In the genomic region with DNA sequence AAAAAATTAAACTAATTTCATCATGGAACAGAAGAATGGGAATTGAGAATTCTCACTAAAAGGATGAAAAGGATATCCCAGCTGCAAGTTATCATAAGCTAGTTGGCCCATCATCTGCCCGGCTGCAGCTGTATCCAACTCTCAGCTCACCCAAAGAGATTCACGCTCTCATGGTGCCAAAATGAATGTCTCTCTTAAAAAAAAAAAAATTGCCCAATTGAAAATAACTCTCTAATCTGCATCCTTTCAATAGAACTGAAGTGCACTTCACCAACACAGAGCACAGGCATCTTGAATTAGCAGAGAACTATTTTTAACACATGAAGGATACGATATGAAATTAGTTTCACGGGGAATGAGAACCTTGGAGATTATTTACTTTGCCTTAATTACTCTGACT, we compare ENCODE assay signal across 22 cellular contexts. TPM values are rescaled to one million over a fixed set of nuclear protein-coding genes. Genes with fewer than 3 reads are reported as not detected.
DNase-seq lines count a peak whose midpoint lies in the region; ATAC-seq and TF ChIP-seq lines count a peak whose summit lies in the region.
"Had no signal": no experiment of that assay in that cellular context is flagged by ENCODE, and none has a peak within 500 bp of the region (broad histone marks: within the 10 kb centered on the region; RNA-seq: fewer than 3 reads in every experiment).

No MANE protein-coding gene starts in this region.

- peak in 2 of 4 donors; percentile 23 to 61 for ATAC-seq in psoas muscle
- ATAC-seq: natural killer cell treated with Interleukin-12 subunit alpha and Interleukin-12 subunit beta and Interleukin-15 and Interleukin-18, amount 100 ng/mL, for 72 hours; PC-3; stimulated activated naive CD8-positive, alpha-beta T cell treated with anti-CD3 and anti-CD28 coated beads, Interleukin-15, amount 100 ng/mL, for 72 hours; T-cell had no signal

- H3K9me3 ChIP-seq in HEK293 (ENCODE audit: control insufficient read depth, insufficient read depth, low read depth, low read length) (no peaks in the 10 kb centered on the region), cardiac muscle cell (ENCODE audit: low read depth) (no peaks in the 10 kb centered on the region), psoas muscle (no peaks in the 10 kb centered on the region)
- H3K9me3 ChIP-seq: upper lobe of left lung had no signal

- peaks cover 7% of the 10 kb centered on the region for H3K27me3 ChIP-seq in cardiac muscle cell
- H3K27me3 ChIP-seq in psoas muscle (ENCODE audit: insufficient read depth in 3 of 3, low read length in 2 of 3): no peaks in the 10 kb centered on the region
- H3K27me3 ChIP-seq: upper lobe of left lung had no signal

- H3K4me3 Mint-ChIP-seq in MCF 10A (ENCODE audit: unreplicated experiment): no peak overlapping the region
- H3K4me3 Mint-ChIP-seq: activated CD4-positive, alpha-beta T cell treated with anti-CD3 and anti-CD28 coated beads, Interleukin-2, amount 10 ng/mL, durations not matched to agents 24 days and 14 days; CD4-positive, alpha-beta memory T cell; H9; natural killer cell treated with Interleukin-12 subunit alpha and Interleukin-12 subunit beta and Interleukin-15 and Interleukin-18, amount 100 ng/mL, for 72 hours; stimulated activated naive CD8-positive, alpha-beta T cell treated with anti-CD3 and anti-CD28 coated beads, Interleukin-15, amount 100 ng/mL, for 72 hours; T-cell had no signal

- H3K27ac ChIP-seq in HEK293 (ENCODE audit: extremely low read depth, low read depth, low read length) (no peak overlapping the region), cardiac muscle cell (no peak overlapping the region), psoas muscle (no peak overlapping the region)
- H3K27ac ChIP-seq: coronary artery, parathyroid adenoma, skin epidermis, upper lobe of left lung had no signal

- in situ Hi-C loops in G401 (cut with HindIII; ENCODE audit: low sequenced_read_pairs): no loop called here

- CTCF ChIA-PET in HEK293 (lab: Yijun Ruan, JAX): interaction anchor here (1.2 kb wide), 1 partner anchor 48 kb away, joined by 3 read pairs; no protein-coding TSS in a partner anchor
- CTCF ChIA-PET in MCF 10A (lab: Yijun Ruan, JAX): interaction anchor here (0.6 to 1.0 kb wide), 3 partner anchors 20 to 449 kb away, joined by 3 to 4 read pairs (median 3); partner anchors contain the start of gene ENOX1

- no TSS peak for BruUV-seq in MCF 10A (replicated peaks; lab: Mats Ljungman, UMichigan)

- H3K27ac Mint-ChIP-seq in MCF 10A (ENCODE audit: low read depth, unreplicated experiment): no peak overlapping the region
- H3K27ac Mint-ChIP-seq: activated CD4-positive, alpha-beta T cell treated with anti-CD3 and anti-CD28 coated beads, Interleukin-2, amount 10 ng/mL, durations not matched to agents 24 days and 14 days; CD4-positive, alpha-beta memory T cell; H9; natural killer cell treated with Interleukin-12 subunit alpha and Interleukin-12 subunit beta and Interleukin-15 and Interleukin-18, amount 100 ng/mL, for 72 hours; stimulated activated naive CD8-positive, alpha-beta T cell treated with anti-CD3 and anti-CD28 coated beads, Interleukin-15, amount 100 ng/mL, for 72 hours; T-cell had no signal

- no peaks in the 10 kb centered on the region for H3K4me1 Mint-ChIP-seq in MCF 10A (ENCODE audit: insufficient read depth, unreplicated experiment)
- H3K4me1 Mint-ChIP-seq: activated CD4-positive, alpha-beta T cell treated with anti-CD3 and anti-CD28 coated beads, Interleukin-2, amount 10 ng/mL, durations not matched to agents 24 days and 14 days; CD4-positive, alpha-beta memory T cell; stimulated activated naive CD8-positive, alpha-beta T cell treated with anti-CD3 and anti-CD28 coated beads, Interleukin-15, amount 100 ng/mL, for 72 hours; T-cell had no signal

- no peaks in the 10 kb centered on the region for H3K9me3 Mint-ChIP-seq in MCF 10A (ENCODE audit: unreplicated experiment)
- H3K9me3 Mint-ChIP-seq: activated CD4-positive, alpha-beta T cell treated with anti-CD3 and anti-CD28 coated beads, Interleukin-2, amount 10 ng/mL, durations not matched to agents 24 days and 14 days; CD4-positive, alpha-beta memory T cell; H9; natural killer cell treated with Interleukin-12 subunit alpha and Interleukin-12 subunit beta and Interleukin-15 and Interleukin-18, amount 100 ng/mL, for 72 hours; stimulated activated naive CD8-positive, alpha-beta T cell treated with anti-CD3 and anti-CD28 coated beads, Interleukin-15, amount 100 ng/mL, for 72 hours; T-cell had no signal

- H3K27me3 Mint-ChIP-seq in MCF 10A (ENCODE audit: insufficient read depth, unreplicated experiment): no peaks in the 10 kb centered on the region

- DNase-seq in NCI-H446 treated with DMSO at 0.1 percent for 48 hours (lab: John Stamatoyannopoulos, UW) (peak; percentile 64), cardiac muscle cell (ENCODE audit: low read depth in 1 of 2, low spot score in 1 of 2) (peak; percentile 28 to 79), psoas muscle (peak; percentile 21 to 53), MCF 10A (ENCODE audit: unreplicated experiment) (no peak), G401 (ENCODE audit: low spot score) (no peak)
- DNase-seq in activated CD4-positive, alpha-beta T cell treated with anti-CD3 and anti-CD28 coated beads, Interleukin-2, amount 50 U/mL, for 48 hours: no peak
- DNase-seq: activated CD4-positive, alpha-beta T cell treated with anti-CD3 and anti-CD28 coated beads, Interleukin-2, amount 10 ng/mL, durations not matched to agents 24 days and 14 days; CD4-positive, alpha-beta memory T cell; H9; KBM-7; mesendoderm; PC-3; SIG-M5; stimulated activated CD4-positive, alpha-beta T cell treated with anti-CD3 and anti-CD28 coated beads, Interleukin-4, amount 100 ng/mL, for 1 hour; stimulated activated naive CD8-positive, alpha-beta T cell treated with anti-CD3 and anti-CD28 coated beads, Interleukin-15, amount 100 ng/mL, for 72 hours; T-cell; upper lobe of left lung had no signal

- WGBS in psoas muscle, 3 donors: 15 to 24% (median 20%) methylated on average over 4 of the region's 4 CpGs

- H3K36me3 Mint-ChIP-seq in MCF 10A (ENCODE audit: insufficient read depth, unreplicated experiment): no peaks in the 10 kb centered on the region
- H3K36me3 Mint-ChIP-seq: CD4-positive, alpha-beta memory T cell; natural killer cell treated with Interleukin-12 subunit alpha and Interleukin-12 subunit beta and Interleukin-15 and Interleukin-18, amount 100 ng/mL, for 72 hours; T-cell had no signal

- intact Hi-C loops in psoas muscle (cut with DNase I) (no loop called here), MCF 10A (cut with micrococcal nuclease) (no loop called here)

- H3K4me3 ChIP-seq in HEK293 (ENCODE audit: low read depth, low read length) (no peak overlapping the region), cardiac muscle cell (no peak overlapping the region), psoas muscle (no peak overlapping the region)
- H3K4me3 ChIP-seq: coronary artery, skin epidermis, upper lobe of left lung had no signal

- H3K4me1 ChIP-seq in HEK293 (ENCODE audit: control insufficient read depth, insufficient read depth, low read length): peaks cover 17% of the 10 kb centered on the region
- H3K4me1 ChIP-seq in cardiac muscle cell (ENCODE audit: low read depth): peaks cover 20% of the 10 kb centered on the region
- H3K4me1 ChIP-seq in psoas muscle: peaks cover 5% of the 10 kb centered on the region
- H3K4me1 ChIP-seq: parathyroid adenoma had no signal

- no peak for TF ChIP-seq CTCF in HEK293 (tag by site-specific recombination; IDR thresholded peaks at IDR 0.05)
- no peak for TF ChIP-seq CTCF in cardiac muscle cell (IDR thresholded peaks at IDR 0.05; ENCODE audit: low read depth, low read length)
- no peak for TF ChIP-seq CTCF in psoas muscle (IDR thresholded peaks at IDR 0.05)
- TF ChIP-seq CTCF in MCF 10A (IDR thresholded peaks at IDR 0.05; ENCODE audit: unreplicated experiment): no peak

- no peaks in the 10 kb centered on the region for H3K36me3 ChIP-seq in HEK293 (ENCODE audit: control insufficient read depth in 2 of 2, insufficient read depth in 1 of 2, low read length in 2 of 2)
- no peaks in the 10 kb centered on the region for H3K36me3 ChIP-seq in cardiac muscle cell
- H3K36me3 ChIP-seq in psoas muscle (ENCODE audit: insufficient read depth in 1 of 2, low read depth in 1 of 2): no peaks in the 10 kb centered on the region
- H3K36me3 ChIP-seq: upper lobe of left lung had no signal

- POLR2A ChIA-PET in HEK293 (lab: Yijun Ruan, JAX): no interaction called here
- POLR2A ChIA-PET in MCF 10A (lab: Yijun Ruan, JAX): no interaction called here

TF ChIP-seq in HEK293, 187 proteins besides CTCF, POLR2A, EP300 and RAD21:
- TF ChIP-seq, protein P1, sequence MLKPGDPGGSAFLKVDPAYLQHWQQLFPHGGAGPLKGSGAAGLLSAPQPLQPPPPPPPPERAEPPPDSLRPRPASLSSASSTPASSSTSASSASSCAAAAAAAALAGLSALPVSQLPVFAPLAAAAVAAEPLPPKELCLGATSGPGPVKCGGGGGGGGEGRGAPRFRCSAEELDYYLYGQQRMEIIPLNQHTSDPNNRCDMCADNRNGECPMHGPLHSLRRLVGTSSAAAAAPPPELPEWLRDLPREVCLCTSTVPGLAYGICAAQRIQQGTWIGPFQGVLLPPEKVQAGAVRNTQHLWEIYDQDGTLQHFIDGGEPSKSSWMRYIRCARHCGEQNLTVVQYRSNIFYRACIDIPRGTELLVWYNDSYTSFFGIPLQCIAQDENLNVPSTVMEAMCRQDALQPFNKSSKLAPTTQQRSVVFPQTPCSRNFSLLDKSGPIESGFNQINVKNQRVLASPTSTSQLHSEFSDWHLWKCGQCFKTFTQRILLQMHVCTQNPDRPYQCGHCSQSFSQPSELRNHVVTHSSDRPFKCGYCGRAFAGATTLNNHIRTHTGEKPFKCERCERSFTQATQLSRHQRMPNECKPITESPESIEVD (tag by site-specific recombination; IDR thresholded peaks at IDR 0.05): peak; percentile 64
- TF ChIP-seq HOXA7 (CRISPR knock-in tag; IDR thresholded peaks at IDR 0.05; ENCODE audit: borderline replicate concordance) (no peak), ZNF514 (tag by site-specific recombination; IDR thresholded peaks at IDR 0.05) (no peak)
TF ChIP-seq in HEK293: peak in this region for 1.

RNA-seq across cellular contexts. Expression of gene ENOX1, which starts 20.0 kb away (rescaled TPM):
- total RNA-seq in cardiac muscle cell (2.0 and 4.2 TPM in 2 replicates), psoas muscle (1 to 10 TPM in 3 of 4 donors, under 1 TPM in 1; 0.34 to 7.1 (median 2.1) TPM), MCF 10A (2022) (1.5 and 1.8 TPM in 2 replicates)
- polyA plus RNA-seq in cardiac muscle cell (1.6 and 5.1 TPM in 2 replicates), psoas muscle (1 to 10 TPM in 1 of 3 donors, under 1 TPM in 2; 0.38 to 1.3 (median 0.88) TPM)
- total RNA-seq in G401 (2014; rRNA removed; shearing (Covaris generic)): not detected in 2 replicates
- total RNA-seq: CD4-positive, alpha-beta memory T cell had no signal
- polyA plus RNA-seq: CD4-positive, alpha-beta memory T cell had no signal

Comparison
In these comparisons a context has a peak if more than half of its experiments do, and no peak if none do; other contexts are left out.
1. DNase-seq: peak in NCI-H446 treated with DMSO at 0.1 percent for 48 hours (single experiment), cardiac muscle cell (2 of 2) and psoas muscle (2 of 2); none in MCF 10A (single experiment), activated CD4-positive, alpha-beta T cell treated with anti-CD3 and anti-CD28 coated beads, Interleukin-2, amount 50 U/mL, for 48 hours (0 of 2) and G401 (single experiment).